19 cellular contexts compared by ENCODE assay signal in the genomic region with DNA sequence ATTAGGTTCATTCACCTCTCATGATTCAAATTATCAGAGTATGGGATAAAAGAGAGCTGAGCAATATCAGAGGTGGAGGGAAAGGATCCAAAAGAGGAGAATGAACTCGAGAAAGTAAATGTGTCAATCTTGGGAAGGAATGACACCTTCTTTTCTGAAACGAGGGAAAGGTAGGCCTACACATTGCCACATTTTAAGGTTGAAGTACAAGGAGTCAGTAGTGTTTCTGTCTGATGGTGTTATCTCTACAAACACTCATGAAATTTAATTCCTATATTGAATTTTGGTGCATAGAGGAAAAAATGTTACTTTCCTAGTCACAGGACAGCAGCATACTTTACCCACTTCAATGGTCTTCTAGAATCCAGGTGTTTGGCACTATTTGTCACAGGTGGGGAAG.
A peak's percentile ranks its signal among the peaks of the same experiment; 100 is the strongest.
DNase-seq lines count a peak whose midpoint lies in the region; ATAC-seq and TF ChIP-seq lines count a peak whose summit lies in the region.
"Had no signal": no experiment of that assay in that cellular context is flagged by ENCODE, and none has a peak within 500 bp of the region (broad histone marks: within the 10 kb centered on the region; RNA-seq: fewer than 3 reads in every experiment).

No MANE protein-coding gene starts in this region.

- H4K20me1 ChIP-seq in HCT116 (ENCODE audit: insufficient read depth), result no peaks in the 10 kb centered on the region
- H4K20me1 ChIP-seq: BLaER1 had no signal

- H3K27me3 ChIP-seq in HCT116 (ENCODE audit: insufficient read depth, low read length), result no peaks in the 10 kb centered on the region
- H3K27me3 ChIP-seq: BE2C, BLaER1 had no signal

- POLR2A ChIA-PET in HCT116 (lab: Charles Lee), result no interaction called here

- WGBS in mesodermal cell (ENCODE audit: insufficient coverage in 2 of 2), 2 experiments, result 78 to 83% methylated on average over 1 of the region's 2 CpGs

- intact Hi-C loops in HCT116 (cut with micrococcal nuclease), result no loop called here

- H3K4me3 ChIP-seq in HCT116 (replicated peaks in 1 of 2; ENCODE audit: low read depth in 1 of 2, low read length in 2 of 2) (no peak overlapping the region), SK-N-MC (no peak overlapping the region), mesodermal cell (ENCODE audit: extremely low read depth, insufficient read depth, low read length, poor library complexity, severe bottlenecking) (no peak overlapping the region)
- H3K4me3 ChIP-seq: BLaER1, GM12878 had no signal

- H3K9me3 ChIP-seq in HCT116 (ENCODE audit: control insufficient read depth in 1 of 2, insufficient read depth in 1 of 2, low read depth in 1 of 2, low read length in 2 of 2) (no peaks in the 10 kb centered on the region), SK-N-MC (ENCODE audit: low read depth, low read length) (no peaks in the 10 kb centered on the region), mesodermal cell (ENCODE audit: control insufficient read depth, low read length) (no peaks in the 10 kb centered on the region)
- H3K9me3 ChIP-seq: BE2C had no signal

- TF ChIP-seq RAD21 in HCT116 (IDR thresholded peaks at IDR 0.05; ENCODE audit: low read depth), result no peak

- no peaks in the 10 kb centered on the region for H3K79me2 ChIP-seq in HCT116 (ENCODE audit: insufficient read depth, low read length)

- no peak overlapping the region for H3K9ac ChIP-seq in HCT116 (ENCODE audit: low read length)
- H3K9ac ChIP-seq in SK-N-MC (ENCODE audit: insufficient read length), result no peak overlapping the region
- H3K9ac ChIP-seq: BLaER1 had no signal

- ATAC-seq in HCT116 (no peak), HG03196 (IDR thresholded peaks at IDR 0.05; ENCODE audit: unreplicated experiment) (no peak)
- ATAC-seq: GM12878 had no signal

- H3K4me2 ChIP-seq in HCT116 (ENCODE audit: low read length), result no peak overlapping the region
- H3K4me2 ChIP-seq: BLaER1 had no signal

- H3K36me3 ChIP-seq in HCT116 (ENCODE audit: control insufficient read depth in 1 of 2, insufficient read depth in 2 of 2, low read length in 2 of 2) (no peaks in the 10 kb centered on the region), SK-N-MC (ENCODE audit: insufficient read depth, low read length) (no peaks in the 10 kb centered on the region), mesodermal cell (ENCODE audit: control insufficient read depth, insufficient read depth, low read length) (no peaks in the 10 kb centered on the region)
- H3K36me3 ChIP-seq: BE2C, BLaER1 had no signal

- RAD21 ChIA-PET in HCT116 (lab: Charles Lee; ENCODE audit: low non-redundant PET in 1 of 2, low total read pairs in 2 of 2, uncharacterized antibody in 2 of 2, unreplicated experiment in 2 of 2), result no interaction called here

- H3K27ac ChIP-seq in HCT116 (ENCODE audit: low read depth, low read length) (no peak overlapping the region), SK-N-MC (peak overlapping the region; percentile 16; the same call in 1 of the 2 replicates), mesodermal cell (ENCODE audit: low read depth, low read length, severe bottlenecking) (peak overlapping the region; percentile 7)
- H3K27ac ChIP-seq: BLaER1 had no signal

- peak overlapping the region; percentile 17 for H2AFZ ChIP-seq in HCT116 (ENCODE audit: low read depth, low read length, poor library complexity, severe bottlenecking)

- no peak for TF ChIP-seq CTCF in HCT116 (IDR thresholded peaks at IDR 0.05 in 2 of 3, conservative IDR thresholded peaks at IDR 0.05 in 1 of 3; ENCODE audit: borderline replicate concordance in 1 of 3, insufficient read depth in 1 of 3, low read depth in 2 of 3, low read length in 2 of 3)

- CTCF ChIA-PET in HCT116 (lab: Charles Lee), result interaction anchor here (1.0 to 2.2 kb wide), 7 partner anchors 20 to 1782 kb away, joined by 3 to 5 read pairs (median 4); no protein-coding TSS in a partner anchor

- BruUV-seq in HCT116 (replicated peaks; lab: Mats Ljungman, UMichigan), result no TSS peak

- H3K4me1 ChIP-seq in HCT116 (ENCODE audit: control insufficient read depth in 1 of 2, insufficient read depth in 2 of 2, low read length in 2 of 2), result no peaks in the 10 kb centered on the region
- H3K4me1 ChIP-seq in mesodermal cell (ENCODE audit: control insufficient read depth, insufficient read depth, low read length, poor library complexity, severe bottlenecking), result peaks cover 5% of the 10 kb centered on the region
- H3K4me1 ChIP-seq: BE2C, BLaER1 had no signal

- H3K9me2 ChIP-seq in HCT116 (ENCODE audit: insufficient read depth), result no peaks in the 10 kb centered on the region

- no peak for TF ChIP-seq POLR2A in HCT116 (IDR thresholded peaks at IDR 0.05; ENCODE audit: borderline replicate concordance, extremely low read depth, insufficient read depth, insufficient read length)

- DNase-seq in HCT116 (ENCODE audit: low read depth, low spot score) (no peak), SK-N-MC (ENCODE audit: low read depth, low spot score) (no peak), NCI-H1048 (lab: John Stamatoyannopoulos, UW) (no peak)
- DNase-seq: 8988T; BE2C; C1 segment of cervical spinal cord; CD4-positive, alpha-beta memory T cell; CD4-positive, CD25-positive, alpha-beta regulatory T cell; CD8-positive, alpha-beta memory T cell; DMS 273 treated with DMSO at 0.1 percent for 48 hours; DMS153; DMS79; DND-41; EL; GDM1 had no signal

TF ChIP-seq in HCT116, 20 proteins besides CTCF, POLR2A, EP300 and RAD21:
- TF ChIP-seq EGR1 (IDR thresholded peaks at IDR 0.05; ENCODE audit: low read depth), result no peak
- no peak for TF ChIP-seq EZH2 (IDR thresholded peaks at IDR 0.05)
- TF ChIP-seq POLR2AphosphoS5 (IDR thresholded peaks at IDR 0.05; ENCODE audit: low read depth, low read length), result no peak
- no peak for TF ChIP-seq ZNF274 (IDR thresholded peaks at IDR 0.05; ENCODE audit: low read depth, low read length)
- no peak for TF ChIP-seq EZH2phosphoT487 (IDR thresholded peaks at IDR 0.05; ENCODE audit: borderline replicate concordance)
